Comparison of ENCODE assay signal across 23 cellular contexts in the genomic region with DNA sequence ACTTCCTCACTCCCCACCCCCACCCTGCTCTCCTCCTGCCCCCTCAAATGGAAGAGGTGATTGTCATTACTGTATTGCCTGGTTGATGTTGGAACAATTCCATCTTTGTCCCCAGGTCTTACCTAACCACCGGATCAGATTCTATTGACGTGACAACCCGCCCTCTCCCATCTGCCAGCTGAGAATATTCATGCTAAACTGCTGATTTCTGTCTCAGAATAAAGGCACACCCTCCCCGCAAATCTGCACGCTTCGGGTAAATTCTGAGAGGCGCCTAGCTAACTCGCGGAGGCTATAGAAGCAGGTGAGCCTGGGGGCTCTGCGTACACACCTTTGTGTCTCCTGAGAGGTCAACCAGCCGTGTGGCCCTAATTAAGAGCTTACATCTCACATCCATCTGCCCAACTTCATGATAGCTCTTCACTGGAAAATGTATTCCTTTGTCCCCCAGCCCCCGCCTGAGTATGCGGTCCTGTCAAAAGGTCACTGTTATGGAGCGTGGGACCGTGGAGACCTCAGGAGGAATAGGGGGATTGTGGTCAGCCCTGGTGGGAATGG.
DNase-seq lines count a peak whose midpoint lies in the region; ATAC-seq lines count a peak whose summit lies in the region.
"Had no signal": no experiment of that assay in that cellular context is flagged by ENCODE, and none has a peak within 500 bp of the region (broad histone marks: within the 10 kb centered on the region; RNA-seq: fewer than 3 reads in every experiment).

No MANE protein-coding gene starts in this region.

- ATAC-seq in HG03439 (IDR thresholded peaks at IDR 0.05; ENCODE audit: unreplicated experiment) (no peak), GM18502 (IDR thresholded peaks at IDR 0.05; ENCODE audit: poor library complexity, unreplicated experiment) (no peak)
- ATAC-seq: activated T-cell treated with anti-CD3 and anti-CD28 coated beads, Interleukin-2, amount 50 U/mL, for 72 hours had no signal

- peak; percentile 63 for DNase-seq in NCI-H82 (lab: John Stamatoyannopoulos, UW)
- no peak for DNase-seq in NCI-H82 treated with DMSO at 0.1 percent for 48 hours (lab: John Stamatoyannopoulos, UW; ENCODE audit: unreplicated experiment)
- peak; percentile 77 for DNase-seq in NCI-H2107 treated with DMSO at 0.1 percent for 48 hours (lab: John Stamatoyannopoulos, UW; ENCODE audit: unreplicated experiment)
- peak; percentile 99 for DNase-seq in NCI-H748 treated with DMSO at 0.1 percent for 48 hours (lab: John Stamatoyannopoulos, UW)
- peak; percentile 16 for DNase-seq in retina
- DNase-seq in LoVo (ENCODE audit: low spot score) = no peak
- DNase-seq: activated CD4-positive, alpha-beta T cell treated with anti-CD3 and anti-CD28 coated beads, Interleukin-2, amount 10 ng/mL, durations not matched to agents 24 days and 14 days; activated naive CD4-positive, alpha-beta T cell treated with Interleukin-2 at 50 U/mL for 16 hours; activated T-cell treated with anti-CD3 and anti-CD28 coated beads, Interleukin-2, amount 50 U/mL, for 72 hours; adrenal gland; AML-193; brain microvascular endothelial cell; CD8-positive, alpha-beta memory T cell; DMS153; effector CD8-positive, alpha-beta T cell; erythroblast; foreskin fibroblast; mesenchymal stem cell; RPMI8226; stimulated activated CD4-positive, alpha-beta T cell treated with anti-CD3 and anti-CD28 coated beads, Interleukin-2, amount 100 ng/mL, for 24 hours; T-helper 2 cell had no signal

Comparison
In these comparisons a context has a peak if more than half of its experiments do, and no peak if none do; other contexts are left out.
1. DNase-seq: peak in NCI-H82 (single experiment), NCI-H2107 treated with DMSO at 0.1 percent for 48 hours (single experiment), NCI-H748 treated with DMSO at 0.1 percent for 48 hours (single experiment) and retina (single experiment); none in NCI-H82 treated with DMSO at 0.1 percent for 48 hours (single experiment) and LoVo (single experiment).